Comparison of ENCODE assay signal across 2 cellular contexts in the genomic region with DNA sequence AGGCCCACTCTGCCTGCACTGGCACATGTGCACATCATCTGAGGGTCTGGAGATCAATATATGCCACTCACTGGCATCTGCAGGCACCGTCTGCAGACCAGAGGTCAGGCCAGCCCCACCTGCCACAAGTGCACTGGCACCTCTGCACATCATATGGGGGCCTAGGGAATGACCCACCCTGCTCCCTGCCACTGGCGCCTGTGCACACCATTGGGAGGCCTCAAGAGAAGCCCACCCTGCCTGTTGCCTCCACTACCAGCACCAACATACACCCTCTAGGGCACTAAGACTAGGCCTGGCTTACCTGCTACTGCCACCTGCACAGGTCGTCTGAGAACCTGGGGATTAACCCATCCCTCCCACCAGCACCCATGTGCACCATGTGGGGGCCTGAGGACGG.
TF ChIP-seq lines count a peak whose summit lies in the region.

No MANE protein-coding gene starts in this region.

TF ChIP-seq in SK-N-SH, 30 proteins besides CTCF, POLR2A, EP300 and RAD21 (continued from another document):
- TF ChIP-seq, protein P1, sequence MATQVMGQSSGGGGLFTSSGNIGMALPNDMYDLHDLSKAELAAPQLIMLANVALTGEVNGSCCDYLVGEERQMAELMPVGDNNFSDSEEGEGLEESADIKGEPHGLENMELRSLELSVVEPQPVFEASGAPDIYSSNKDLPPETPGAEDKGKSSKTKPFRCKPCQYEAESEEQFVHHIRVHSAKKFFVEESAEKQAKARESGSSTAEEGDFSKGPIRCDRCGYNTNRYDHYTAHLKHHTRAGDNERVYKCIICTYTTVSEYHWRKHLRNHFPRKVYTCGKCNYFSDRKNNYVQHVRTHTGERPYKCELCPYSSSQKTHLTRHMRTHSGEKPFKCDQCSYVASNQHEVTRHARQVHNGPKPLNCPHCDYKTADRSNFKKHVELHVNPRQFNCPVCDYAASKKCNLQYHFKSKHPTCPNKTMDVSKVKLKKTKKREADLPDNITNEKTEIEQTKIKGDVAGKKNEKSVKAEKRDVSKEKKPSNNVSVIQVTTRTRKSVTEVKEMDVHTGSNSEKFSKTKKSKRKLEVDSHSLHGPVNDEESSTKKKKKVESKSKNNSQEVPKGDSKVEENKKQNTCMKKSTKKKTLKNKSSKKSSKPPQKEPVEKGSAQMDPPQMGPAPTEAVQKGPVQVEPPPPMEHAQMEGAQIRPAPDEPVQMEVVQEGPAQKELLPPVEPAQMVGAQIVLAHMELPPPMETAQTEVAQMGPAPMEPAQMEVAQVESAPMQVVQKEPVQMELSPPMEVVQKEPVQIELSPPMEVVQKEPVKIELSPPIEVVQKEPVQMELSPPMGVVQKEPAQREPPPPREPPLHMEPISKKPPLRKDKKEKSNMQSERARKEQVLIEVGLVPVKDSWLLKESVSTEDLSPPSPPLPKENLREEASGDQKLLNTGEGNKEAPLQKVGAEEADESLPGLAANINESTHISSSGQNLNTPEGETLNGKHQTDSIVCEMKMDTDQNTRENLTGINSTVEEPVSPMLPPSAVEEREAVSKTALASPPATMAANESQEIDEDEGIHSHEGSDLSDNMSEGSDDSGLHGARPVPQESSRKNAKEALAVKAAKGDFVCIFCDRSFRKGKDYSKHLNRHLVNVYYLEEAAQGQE (IDR thresholded peaks at IDR 0.05; ENCODE audit: low read depth, low read length) = no peak
- TF ChIP-seq SIN3A (IDR thresholded peaks at IDR 0.05; ENCODE audit: borderline replicate concordance, low read depth, low read length) (no peak), FOXJ3 (CRISPR knock-in tag; IDR thresholded peaks at IDR 0.05) (no peak), POLR2AphosphoS5 (IDR thresholded peaks at IDR 0.05; ENCODE audit: low read depth, low read length) (no peak), CHD2 (IDR thresholded peaks at IDR 0.05; ENCODE audit: low read length, partially characterized antibody) (no peak)
- TF ChIP-seq, protein P2, sequence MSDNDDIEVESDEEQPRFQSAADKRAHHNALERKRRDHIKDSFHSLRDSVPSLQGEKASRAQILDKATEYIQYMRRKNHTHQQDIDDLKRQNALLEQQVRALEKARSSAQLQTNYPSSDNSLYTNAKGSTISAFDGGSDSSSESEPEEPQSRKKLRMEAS (IDR thresholded peaks at IDR 0.05; ENCODE audit: low read depth) = no peak
TF ChIP-seq in SK-N-SH: peak in this region for 0.

TF ChIP-seq in SK-N-SH treated with all-trans-retinoic acid at 6 μM for 48 hours, 23 proteins besides CTCF, POLR2A, EP300 and RAD21 (continued from another document):
- TF ChIP-seq, protein P3, sequence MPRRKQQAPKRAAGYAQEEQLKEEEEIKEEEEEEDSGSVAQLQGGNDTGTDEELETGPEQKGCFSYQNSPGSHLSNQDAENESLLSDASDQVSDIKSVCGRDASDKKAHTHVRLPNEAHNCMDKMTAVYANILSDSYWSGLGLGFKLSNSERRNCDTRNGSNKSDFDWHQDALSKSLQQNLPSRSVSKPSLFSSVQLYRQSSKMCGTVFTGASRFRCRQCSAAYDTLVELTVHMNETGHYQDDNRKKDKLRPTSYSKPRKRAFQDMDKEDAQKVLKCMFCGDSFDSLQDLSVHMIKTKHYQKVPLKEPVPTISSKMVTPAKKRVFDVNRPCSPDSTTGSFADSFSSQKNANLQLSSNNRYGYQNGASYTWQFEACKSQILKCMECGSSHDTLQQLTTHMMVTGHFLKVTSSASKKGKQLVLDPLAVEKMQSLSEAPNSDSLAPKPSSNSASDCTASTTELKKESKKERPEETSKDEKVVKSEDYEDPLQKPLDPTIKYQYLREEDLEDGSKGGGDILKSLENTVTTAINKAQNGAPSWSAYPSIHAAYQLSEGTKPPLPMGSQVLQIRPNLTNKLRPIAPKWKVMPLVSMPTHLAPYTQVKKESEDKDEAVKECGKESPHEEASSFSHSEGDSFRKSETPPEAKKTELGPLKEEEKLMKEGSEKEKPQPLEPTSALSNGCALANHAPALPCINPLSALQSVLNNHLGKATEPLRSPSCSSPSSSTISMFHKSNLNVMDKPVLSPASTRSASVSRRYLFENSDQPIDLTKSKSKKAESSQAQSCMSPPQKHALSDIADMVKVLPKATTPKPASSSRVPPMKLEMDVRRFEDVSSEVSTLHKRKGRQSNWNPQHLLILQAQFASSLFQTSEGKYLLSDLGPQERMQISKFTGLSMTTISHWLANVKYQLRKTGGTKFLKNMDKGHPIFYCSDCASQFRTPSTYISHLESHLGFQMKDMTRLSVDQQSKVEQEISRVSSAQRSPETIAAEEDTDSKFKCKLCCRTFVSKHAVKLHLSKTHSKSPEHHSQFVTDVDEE (CRISPR knock-in tag; IDR thresholded peaks at IDR 0.05) = no peak
- no peak for TF ChIP-seq ISL1 (CRISPR knock-in tag; IDR thresholded peaks at IDR 0.05)
- TF ChIP-seq, protein P4, sequence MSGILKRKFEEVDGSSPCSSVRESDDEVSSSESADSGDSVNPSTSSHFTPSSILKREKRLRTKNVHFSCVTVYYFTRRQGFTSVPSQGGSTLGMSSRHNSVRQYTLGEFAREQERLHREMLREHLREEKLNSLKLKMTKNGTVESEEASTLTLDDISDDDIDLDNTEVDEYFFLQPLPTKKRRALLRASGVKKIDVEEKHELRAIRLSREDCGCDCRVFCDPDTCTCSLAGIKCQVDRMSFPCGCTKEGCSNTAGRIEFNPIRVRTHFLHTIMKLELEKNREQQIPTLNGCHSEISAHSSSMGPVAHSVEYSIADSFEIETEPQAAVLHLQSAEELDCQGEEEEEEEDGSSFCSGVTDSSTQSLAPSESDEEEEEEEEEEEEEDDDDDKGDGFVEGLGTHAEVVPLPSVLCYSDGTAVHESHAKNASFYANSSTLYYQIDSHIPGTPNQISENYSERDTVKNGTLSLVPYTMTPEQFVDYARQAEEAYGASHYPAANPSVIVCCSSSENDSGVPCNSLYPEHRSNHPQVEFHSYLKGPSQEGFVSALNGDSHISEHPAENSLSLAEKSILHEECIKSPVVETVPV (CRISPR knock-in tag; IDR thresholded peaks at IDR 0.05) = no peak
